In the genomic region with DNA sequence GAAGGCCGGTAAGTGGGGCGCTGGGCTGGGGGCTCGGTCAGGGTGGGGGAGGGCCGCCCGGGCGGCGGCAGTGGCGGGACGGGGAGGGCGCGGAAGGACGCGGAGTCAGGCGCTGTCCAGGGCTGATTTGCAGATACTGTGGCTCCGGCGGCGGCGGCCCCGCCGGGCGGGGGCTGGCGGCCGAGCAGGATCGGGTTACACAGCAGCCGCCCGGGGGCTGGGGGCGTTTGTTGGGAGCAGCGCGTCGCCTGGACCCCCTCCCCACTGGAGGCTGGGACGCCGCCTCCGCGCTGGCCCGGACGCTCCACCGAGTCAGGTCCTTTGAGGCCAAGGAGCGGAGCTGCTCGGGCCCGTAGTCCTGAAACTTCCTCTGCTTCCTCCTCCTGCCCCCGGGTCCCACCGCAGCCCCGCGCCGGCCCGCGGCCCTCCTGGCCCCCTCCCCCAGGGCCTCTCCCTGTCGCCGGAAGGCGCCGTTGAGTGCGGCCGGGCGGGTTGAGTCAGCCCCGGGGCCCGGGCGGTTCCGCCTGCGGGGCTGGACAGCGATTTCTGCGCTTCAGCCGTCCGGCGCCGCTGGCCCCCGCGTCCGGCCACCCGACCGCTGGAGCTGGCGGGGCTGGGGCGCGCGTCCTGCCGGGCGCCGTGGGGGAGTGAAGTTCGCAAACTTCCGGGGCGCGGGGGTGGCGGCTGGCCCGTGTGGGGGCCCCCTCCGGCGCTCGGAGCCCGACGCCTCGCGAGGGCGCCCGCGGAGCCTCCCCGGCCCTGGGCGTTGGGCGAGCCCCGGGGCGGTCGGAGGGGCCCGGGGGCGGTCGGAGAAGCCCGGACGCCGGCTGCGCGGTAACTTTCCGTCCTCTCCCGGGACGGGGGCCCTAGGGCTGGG, we compare ENCODE assay signal across 1 cellular context.
TF ChIP-seq lines count a peak whose summit lies in the region.

No MANE protein-coding gene starts in this region.

TF ChIP-seq in K562, 482 proteins besides CTCF, POLR2A, EP300 and RAD21 (continued from another document and continues in another):
- no peak for TF ChIP-seq ESRRB (CRISPR knock-in tag; IDR thresholded peaks at IDR 0.05; ENCODE audit: borderline replicate concordance)
- no peak; the same call in none of the 2 replicates for TF ChIP-seq GABPB1 (CRISPR knock-in tag; IDR thresholded peaks at IDR 0.05)
- TF ChIP-seq, protein P1, sequence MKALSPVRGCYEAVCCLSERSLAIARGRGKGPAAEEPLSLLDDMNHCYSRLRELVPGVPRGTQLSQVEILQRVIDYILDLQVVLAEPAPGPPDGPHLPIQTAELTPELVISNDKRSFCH (CRISPR knock-in tag; IDR thresholded peaks at IDR 0.05), result no peak
- TF ChIP-seq, protein P1 (tag; IDR thresholded peaks at IDR 0.05), result no peak
- TF ChIP-seq KAT8 (IDR thresholded peaks at IDR 0.05; ENCODE audit: low read depth), result no peak
- TF ChIP-seq KAT2B (IDR thresholded peaks at IDR 0.05; ENCODE audit: low read depth, low read length), result no peak
- TF ChIP-seq SAP30 (IDR thresholded peaks at IDR 0.05; ENCODE audit: borderline replicate concordance, insufficient read depth, low read depth, low read length, poor library complexity, severe bottlenecking), result peak; percentile 51
- peak; percentile 27; the same call in 1 of the 2 replicates for TF ChIP-seq MYC (IDR thresholded peaks at IDR 0.05; ENCODE audit: low read depth, low read length)
- TF ChIP-seq MYC (CRISPR knock-in tag; IDR thresholded peaks at IDR 0.05; ENCODE audit: borderline replicate concordance, low read depth), result no peak
- TF ChIP-seq FOXA3 (CRISPR knock-in tag; conservative IDR thresholded peaks at IDR 0.05 in 1 of 2, IDR thresholded peaks at IDR 0.05 in 1 of 2), result no peak
- TF ChIP-seq, protein P2, sequence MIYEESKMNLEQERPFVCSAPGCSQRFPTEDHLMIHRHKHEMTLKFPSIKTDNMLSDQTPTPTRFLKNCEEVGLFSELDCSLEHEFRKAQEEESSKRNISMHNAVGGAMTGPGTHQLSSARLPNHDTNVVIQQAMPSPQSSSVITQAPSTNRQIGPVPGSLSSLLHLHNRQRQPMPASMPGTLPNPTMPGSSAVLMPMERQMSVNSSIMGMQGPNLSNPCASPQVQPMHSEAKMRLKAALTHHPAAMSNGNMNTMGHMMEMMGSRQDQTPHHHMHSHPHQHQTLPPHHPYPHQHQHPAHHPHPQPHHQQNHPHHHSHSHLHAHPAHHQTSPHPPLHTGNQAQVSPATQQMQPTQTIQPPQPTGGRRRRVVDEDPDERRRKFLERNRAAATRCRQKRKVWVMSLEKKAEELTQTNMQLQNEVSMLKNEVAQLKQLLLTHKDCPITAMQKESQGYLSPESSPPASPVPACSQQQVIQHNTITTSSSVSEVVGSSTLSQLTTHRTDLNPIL (CRISPR knock-in tag; IDR thresholded peaks at IDR 0.05), result no peak
- no peak for TF ChIP-seq SMC3 (conservative IDR thresholded peaks at IDR 0.05; ENCODE audit: insufficient read depth, low read depth, low read length)
- TF ChIP-seq TRIM28 (IDR thresholded peaks at IDR 0.05), result no peak
- TF ChIP-seq ZNF23 (CRISPR knock-in tag; IDR thresholded peaks at IDR 0.05), result no peak
- peak; percentile 69 for TF ChIP-seq ELF1 (tag; IDR thresholded peaks at IDR 0.05)
- TF ChIP-seq ZBTB17 (CRISPR knock-in tag; IDR thresholded peaks at IDR 0.05), result no peak; the same call in 1 of the 2 replicates
- TF ChIP-seq, protein P3, sequence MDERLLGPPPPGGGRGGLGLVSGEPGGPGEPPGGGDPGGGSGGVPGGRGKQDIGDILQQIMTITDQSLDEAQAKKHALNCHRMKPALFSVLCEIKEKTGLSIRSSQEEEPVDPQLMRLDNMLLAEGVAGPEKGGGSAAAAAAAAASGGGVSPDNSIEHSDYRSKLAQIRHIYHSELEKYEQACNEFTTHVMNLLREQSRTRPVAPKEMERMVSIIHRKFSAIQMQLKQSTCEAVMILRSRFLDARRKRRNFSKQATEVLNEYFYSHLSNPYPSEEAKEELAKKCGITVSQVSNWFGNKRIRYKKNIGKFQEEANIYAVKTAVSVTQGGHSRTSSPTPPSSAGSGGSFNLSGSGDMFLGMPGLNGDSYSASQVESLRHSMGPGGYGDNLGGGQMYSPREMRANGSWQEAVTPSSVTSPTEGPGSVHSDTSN (CRISPR knock-in tag; IDR thresholded peaks at IDR 0.05; ENCODE audit: low read depth), result no peak
- TF ChIP-seq, protein P3 (tag; conservative IDR thresholded peaks at IDR 0.05; ENCODE audit: low read depth), result no peak
- peak; percentile 54; the same call in 1 of the 2 replicates for TF ChIP-seq PHF8 (IDR thresholded peaks at IDR 0.05; ENCODE audit: borderline replicate concordance, low read length)
- no peak for TF ChIP-seq PTRF (tag; IDR thresholded peaks at IDR 0.05)
- TF ChIP-seq MTA1 (IDR thresholded peaks at IDR 0.05; ENCODE audit: borderline replicate concordance), result no peak
- no peak for TF ChIP-seq ZNF561 (CRISPR knock-in tag; conservative IDR thresholded peaks at IDR 0.05)
- TF ChIP-seq DACH1 (IDR thresholded peaks at IDR 0.05; ENCODE audit: partially characterized antibody), result no peak
- TF ChIP-seq, protein P4, sequence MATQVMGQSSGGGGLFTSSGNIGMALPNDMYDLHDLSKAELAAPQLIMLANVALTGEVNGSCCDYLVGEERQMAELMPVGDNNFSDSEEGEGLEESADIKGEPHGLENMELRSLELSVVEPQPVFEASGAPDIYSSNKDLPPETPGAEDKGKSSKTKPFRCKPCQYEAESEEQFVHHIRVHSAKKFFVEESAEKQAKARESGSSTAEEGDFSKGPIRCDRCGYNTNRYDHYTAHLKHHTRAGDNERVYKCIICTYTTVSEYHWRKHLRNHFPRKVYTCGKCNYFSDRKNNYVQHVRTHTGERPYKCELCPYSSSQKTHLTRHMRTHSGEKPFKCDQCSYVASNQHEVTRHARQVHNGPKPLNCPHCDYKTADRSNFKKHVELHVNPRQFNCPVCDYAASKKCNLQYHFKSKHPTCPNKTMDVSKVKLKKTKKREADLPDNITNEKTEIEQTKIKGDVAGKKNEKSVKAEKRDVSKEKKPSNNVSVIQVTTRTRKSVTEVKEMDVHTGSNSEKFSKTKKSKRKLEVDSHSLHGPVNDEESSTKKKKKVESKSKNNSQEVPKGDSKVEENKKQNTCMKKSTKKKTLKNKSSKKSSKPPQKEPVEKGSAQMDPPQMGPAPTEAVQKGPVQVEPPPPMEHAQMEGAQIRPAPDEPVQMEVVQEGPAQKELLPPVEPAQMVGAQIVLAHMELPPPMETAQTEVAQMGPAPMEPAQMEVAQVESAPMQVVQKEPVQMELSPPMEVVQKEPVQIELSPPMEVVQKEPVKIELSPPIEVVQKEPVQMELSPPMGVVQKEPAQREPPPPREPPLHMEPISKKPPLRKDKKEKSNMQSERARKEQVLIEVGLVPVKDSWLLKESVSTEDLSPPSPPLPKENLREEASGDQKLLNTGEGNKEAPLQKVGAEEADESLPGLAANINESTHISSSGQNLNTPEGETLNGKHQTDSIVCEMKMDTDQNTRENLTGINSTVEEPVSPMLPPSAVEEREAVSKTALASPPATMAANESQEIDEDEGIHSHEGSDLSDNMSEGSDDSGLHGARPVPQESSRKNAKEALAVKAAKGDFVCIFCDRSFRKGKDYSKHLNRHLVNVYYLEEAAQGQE (CRISPR knock-in tag; IDR thresholded peaks at IDR 0.05; ENCODE audit: low read depth), result peak; percentile 96
- TF ChIP-seq, protein P5, sequence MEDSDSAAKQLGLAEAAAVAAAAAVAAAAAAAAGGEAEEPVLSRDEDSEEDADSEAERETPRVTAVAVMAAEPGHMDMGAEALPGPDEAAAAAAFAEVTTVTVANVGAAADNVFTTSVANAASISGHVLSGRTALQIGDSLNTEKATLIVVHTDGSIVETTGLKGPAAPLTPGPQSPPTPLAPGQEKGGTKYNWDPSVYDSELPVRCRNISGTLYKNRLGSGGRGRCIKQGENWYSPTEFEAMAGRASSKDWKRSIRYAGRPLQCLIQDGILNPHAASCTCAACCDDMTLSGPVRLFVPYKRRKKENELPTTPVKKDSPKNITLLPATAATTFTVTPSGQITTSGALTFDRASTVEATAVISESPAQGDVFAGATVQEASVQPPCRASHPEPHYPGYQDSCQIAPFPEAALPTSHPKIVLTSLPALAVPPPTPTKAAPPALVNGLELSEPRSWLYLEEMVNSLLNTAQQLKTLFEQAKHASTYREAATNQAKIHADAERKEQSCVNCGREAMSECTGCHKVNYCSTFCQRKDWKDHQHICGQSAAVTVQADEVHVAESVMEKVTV (CRISPR knock-in tag; IDR thresholded peaks at IDR 0.05), result no peak
- no peak for TF ChIP-seq ZNF316 (IDR thresholded peaks at IDR 0.05)
- TF ChIP-seq, protein P6, sequence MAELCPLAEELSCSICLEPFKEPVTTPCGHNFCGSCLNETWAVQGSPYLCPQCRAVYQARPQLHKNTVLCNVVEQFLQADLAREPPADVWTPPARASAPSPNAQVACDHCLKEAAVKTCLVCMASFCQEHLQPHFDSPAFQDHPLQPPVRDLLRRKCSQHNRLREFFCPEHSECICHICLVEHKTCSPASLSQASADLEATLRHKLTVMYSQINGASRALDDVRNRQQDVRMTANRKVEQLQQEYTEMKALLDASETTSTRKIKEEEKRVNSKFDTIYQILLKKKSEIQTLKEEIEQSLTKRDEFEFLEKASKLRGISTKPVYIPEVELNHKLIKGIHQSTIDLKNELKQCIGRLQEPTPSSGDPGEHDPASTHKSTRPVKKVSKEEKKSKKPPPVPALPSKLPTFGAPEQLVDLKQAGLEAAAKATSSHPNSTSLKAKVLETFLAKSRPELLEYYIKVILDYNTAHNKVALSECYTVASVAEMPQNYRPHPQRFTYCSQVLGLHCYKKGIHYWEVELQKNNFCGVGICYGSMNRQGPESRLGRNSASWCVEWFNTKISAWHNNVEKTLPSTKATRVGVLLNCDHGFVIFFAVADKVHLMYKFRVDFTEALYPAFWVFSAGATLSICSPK (IDR thresholded peaks at IDR 0.05; ENCODE audit: borderline replicate concordance), result no peak
- TF ChIP-seq ILK (tag; IDR thresholded peaks at IDR 0.05; ENCODE audit: borderline replicate concordance, low read depth), result no peak
- TF ChIP-seq, protein P7, sequence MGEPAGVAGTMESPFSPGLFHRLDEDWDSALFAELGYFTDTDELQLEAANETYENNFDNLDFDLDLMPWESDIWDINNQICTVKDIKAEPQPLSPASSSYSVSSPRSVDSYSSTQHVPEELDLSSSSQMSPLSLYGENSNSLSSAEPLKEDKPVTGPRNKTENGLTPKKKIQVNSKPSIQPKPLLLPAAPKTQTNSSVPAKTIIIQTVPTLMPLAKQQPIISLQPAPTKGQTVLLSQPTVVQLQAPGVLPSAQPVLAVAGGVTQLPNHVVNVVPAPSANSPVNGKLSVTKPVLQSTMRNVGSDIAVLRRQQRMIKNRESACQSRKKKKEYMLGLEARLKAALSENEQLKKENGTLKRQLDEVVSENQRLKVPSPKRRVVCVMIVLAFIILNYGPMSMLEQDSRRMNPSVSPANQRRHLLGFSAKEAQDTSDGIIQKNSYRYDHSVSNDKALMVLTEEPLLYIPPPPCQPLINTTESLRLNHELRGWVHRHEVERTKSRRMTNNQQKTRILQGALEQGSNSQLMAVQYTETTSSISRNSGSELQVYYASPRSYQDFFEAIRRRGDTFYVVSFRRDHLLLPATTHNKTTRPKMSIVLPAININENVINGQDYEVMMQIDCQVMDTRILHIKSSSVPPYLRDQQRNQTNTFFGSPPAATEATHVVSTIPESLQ (CRISPR knock-in tag; IDR thresholded peaks at IDR 0.05), result no peak
- TF ChIP-seq, protein P8, sequence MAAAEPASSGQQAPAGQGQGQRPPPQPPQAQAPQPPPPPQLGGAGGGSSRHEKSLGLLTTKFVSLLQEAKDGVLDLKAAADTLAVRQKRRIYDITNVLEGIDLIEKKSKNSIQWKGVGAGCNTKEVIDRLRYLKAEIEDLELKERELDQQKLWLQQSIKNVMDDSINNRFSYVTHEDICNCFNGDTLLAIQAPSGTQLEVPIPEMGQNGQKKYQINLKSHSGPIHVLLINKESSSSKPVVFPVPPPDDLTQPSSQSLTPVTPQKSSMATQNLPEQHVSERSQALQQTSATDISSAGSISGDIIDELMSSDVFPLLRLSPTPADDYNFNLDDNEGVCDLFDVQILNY (CRISPR knock-in tag; IDR thresholded peaks at IDR 0.05), result no peak
- no peak for TF ChIP-seq CHD2 (IDR thresholded peaks at IDR 0.05; ENCODE audit: low read depth, low read length)
- TF ChIP-seq PCBP1 (IDR thresholded peaks at IDR 0.05; ENCODE audit: low read depth, low read length, poor library complexity, severe bottlenecking), result no peak
- TF ChIP-seq JUND (IDR thresholded peaks at IDR 0.05; ENCODE audit: borderline replicate concordance, low read depth, low read length), result no peak
- no peak for TF ChIP-seq JUND (tag; IDR thresholded peaks at IDR 0.05; ENCODE audit: borderline replicate concordance, low read depth, low read length)
- TF ChIP-seq ZEB2 (IDR thresholded peaks at IDR 0.05), result no peak
- TF ChIP-seq BCOR (IDR thresholded peaks at IDR 0.05), result no peak
- TF ChIP-seq RFX7 (CRISPR knock-in tag; IDR thresholded peaks at IDR 0.05), result no peak
- no peak for TF ChIP-seq ZNF184 (CRISPR knock-in tag; IDR thresholded peaks at IDR 0.05)
- TF ChIP-seq DMBX1 (CRISPR knock-in tag; IDR thresholded peaks at IDR 0.05; ENCODE audit: borderline replicate concordance), result no peak
- no peak for TF ChIP-seq TARDBP (IDR thresholded peaks at IDR 0.05)
- no peak for TF ChIP-seq GTF2F1 (IDR thresholded peaks at IDR 0.05; ENCODE audit: low read depth, low read length)
- TF ChIP-seq CXXC5 (CRISPR knock-in tag; IDR thresholded peaks at IDR 0.05), result peak; percentile 87
- no peak for TF ChIP-seq ZNF699 (CRISPR knock-in tag; IDR thresholded peaks at IDR 0.05; ENCODE audit: insufficient replicate concordance)
- TF ChIP-seq, protein P9, sequence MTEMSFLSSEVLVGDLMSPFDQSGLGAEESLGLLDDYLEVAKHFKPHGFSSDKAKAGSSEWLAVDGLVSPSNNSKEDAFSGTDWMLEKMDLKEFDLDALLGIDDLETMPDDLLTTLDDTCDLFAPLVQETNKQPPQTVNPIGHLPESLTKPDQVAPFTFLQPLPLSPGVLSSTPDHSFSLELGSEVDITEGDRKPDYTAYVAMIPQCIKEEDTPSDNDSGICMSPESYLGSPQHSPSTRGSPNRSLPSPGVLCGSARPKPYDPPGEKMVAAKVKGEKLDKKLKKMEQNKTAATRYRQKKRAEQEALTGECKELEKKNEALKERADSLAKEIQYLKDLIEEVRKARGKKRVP (CRISPR knock-in tag; IDR thresholded peaks at IDR 0.05), result no peak
